In genomic region chr1:67664048-67664447, GRCh38 we compare ENCODE assay signal across 1 cellular context.
TF ChIP-seq lines count a peak whose summit lies in the region.

No MANE protein-coding gene starts in this region.

TF ChIP-seq in HepG2, 621 proteins besides CTCF, POLR2A, EP300 and RAD21 (continued from another document and continues in another):
- TF ChIP-seq ZNF281 (CRISPR knock-in tag; IDR thresholded peaks at IDR 0.05; ENCODE audit: borderline replicate concordance) (no peak; the same call in 1 of the 2 replicates), ZNF142 (CRISPR knock-in tag; IDR thresholded peaks at IDR 0.05) (no peak), SAP130 (CRISPR knock-in tag; IDR thresholded peaks at IDR 0.05; ENCODE audit: low read depth) (peak; percentile 66; the same call in 1 of the 2 replicates), ZNF577 (CRISPR knock-in tag; IDR thresholded peaks at IDR 0.05; ENCODE audit: borderline replicate concordance, low read depth) (no peak), DR1 (CRISPR knock-in tag; IDR thresholded peaks at IDR 0.05) (no peak), MNT (IDR thresholded peaks at IDR 0.05) (no peak), FOSL2 (CRISPR knock-in tag; IDR thresholded peaks at IDR 0.05) (no peak), ZNF17 (CRISPR knock-in tag; IDR thresholded peaks at IDR 0.05) (no peak), KLF9 (CRISPR knock-in tag; IDR thresholded peaks at IDR 0.05; ENCODE audit: low read depth) (no peak), ZNF235 (CRISPR knock-in tag; IDR thresholded peaks at IDR 0.05; ENCODE audit: borderline replicate concordance) (no peak), U2AF1 (optimal IDR thresholded peaks at IDR 0.05; ENCODE audit: low read depth, low read length) (no peak), ZBTB49 (CRISPR knock-in tag; IDR thresholded peaks at IDR 0.05; ENCODE audit: borderline replicate concordance) (no peak), ATM (IDR thresholded peaks at IDR 0.05; ENCODE audit: borderline replicate concordance) (no peak), ZNF660 (CRISPR knock-in tag; IDR thresholded peaks at IDR 0.05; ENCODE audit: borderline replicate concordance, low read depth) (no peak), ZNF790 (CRISPR knock-in tag; IDR thresholded peaks at IDR 0.05; ENCODE audit: borderline replicate concordance) (no peak), NR1H2 (CRISPR knock-in tag; IDR thresholded peaks at IDR 0.05; ENCODE audit: borderline replicate concordance, low read depth) (no peak), NR2F2 (IDR thresholded peaks at IDR 0.05; ENCODE audit: borderline replicate concordance, low read depth) (no peak), ZFP36 (IDR thresholded peaks at IDR 0.05; ENCODE audit: borderline replicate concordance, low read depth, low read length, partially characterized antibody) (no peak), RCOR2 (CRISPR knock-in tag; IDR thresholded peaks at IDR 0.05) (peak; percentile 92), ZNF816 (CRISPR knock-in tag; IDR thresholded peaks at IDR 0.05; ENCODE audit: borderline replicate concordance) (no peak), ZNF276 (CRISPR knock-in tag; IDR thresholded peaks at IDR 0.05; ENCODE audit: low read depth) (no peak), ZNF121 (CRISPR knock-in tag; IDR thresholded peaks at IDR 0.05) (no peak), ZNF232 (CRISPR knock-in tag; IDR thresholded peaks at IDR 0.05; ENCODE audit: borderline replicate concordance) (no peak), THRA (CRISPR knock-in tag; IDR thresholded peaks at IDR 0.05; ENCODE audit: borderline replicate concordance) (peak; percentile 34; the same call in 1 of the 2 replicates), EEA1 (CRISPR knock-in tag; IDR thresholded peaks at IDR 0.05; ENCODE audit: borderline replicate concordance) (no peak), HNRNPK (IDR thresholded peaks at IDR 0.05; ENCODE audit: low read depth, low read length, poor library complexity, severe bottlenecking) (no peak), ZNF282 (IDR thresholded peaks at IDR 0.05; ENCODE audit: partially characterized antibody) (no peak)
- TF ChIP-seq, protein P1, sequence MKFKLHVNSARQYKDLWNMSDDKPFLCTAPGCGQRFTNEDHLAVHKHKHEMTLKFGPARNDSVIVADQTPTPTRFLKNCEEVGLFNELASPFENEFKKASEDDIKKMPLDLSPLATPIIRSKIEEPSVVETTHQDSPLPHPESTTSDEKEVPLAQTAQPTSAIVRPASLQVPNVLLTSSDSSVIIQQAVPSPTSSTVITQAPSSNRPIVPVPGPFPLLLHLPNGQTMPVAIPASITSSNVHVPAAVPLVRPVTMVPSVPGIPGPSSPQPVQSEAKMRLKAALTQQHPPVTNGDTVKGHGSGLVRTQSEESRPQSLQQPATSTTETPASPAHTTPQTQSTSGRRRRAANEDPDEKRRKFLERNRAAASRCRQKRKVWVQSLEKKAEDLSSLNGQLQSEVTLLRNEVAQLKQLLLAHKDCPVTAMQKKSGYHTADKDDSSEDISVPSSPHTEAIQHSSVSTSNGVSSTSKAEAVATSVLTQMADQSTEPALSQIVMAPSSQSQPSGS (CRISPR knock-in tag; IDR thresholded peaks at IDR 0.05), result 0 out of 2 replicates have a peak, but pooled peaks have one; percentile 22
- TF ChIP-seq, protein P2, sequence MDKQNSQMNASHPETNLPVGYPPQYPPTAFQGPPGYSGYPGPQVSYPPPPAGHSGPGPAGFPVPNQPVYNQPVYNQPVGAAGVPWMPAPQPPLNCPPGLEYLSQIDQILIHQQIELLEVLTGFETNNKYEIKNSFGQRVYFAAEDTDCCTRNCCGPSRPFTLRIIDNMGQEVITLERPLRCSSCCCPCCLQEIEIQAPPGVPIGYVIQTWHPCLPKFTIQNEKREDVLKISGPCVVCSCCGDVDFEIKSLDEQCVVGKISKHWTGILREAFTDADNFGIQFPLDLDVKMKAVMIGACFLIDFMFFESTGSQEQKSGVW (CRISPR knock-in tag; IDR thresholded peaks at IDR 0.05; ENCODE audit: borderline replicate concordance), result no peak
- TF ChIP-seq, protein P3, sequence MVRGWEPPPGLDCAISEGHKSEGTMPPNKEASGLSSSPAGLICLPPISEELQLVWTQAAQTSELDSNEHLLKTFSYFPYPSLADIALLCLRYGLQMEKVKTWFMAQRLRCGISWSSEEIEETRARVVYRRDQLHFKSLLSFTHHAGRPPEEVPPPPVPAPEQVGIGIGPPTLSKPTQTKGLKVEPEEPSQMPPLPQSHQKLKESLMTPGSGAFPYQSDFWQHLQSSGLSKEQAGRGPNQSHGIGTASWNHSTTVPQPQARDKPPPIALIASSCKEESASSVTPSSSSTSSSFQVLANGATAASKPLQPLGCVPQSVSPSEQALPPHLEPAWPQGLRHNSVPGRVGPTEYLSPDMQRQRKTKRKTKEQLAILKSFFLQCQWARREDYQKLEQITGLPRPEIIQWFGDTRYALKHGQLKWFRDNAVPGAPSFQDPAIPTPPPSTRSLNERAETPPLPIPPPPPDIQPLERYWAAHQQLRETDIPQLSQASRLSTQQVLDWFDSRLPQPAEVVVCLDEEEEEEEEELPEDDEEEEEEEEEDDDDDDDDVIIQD (CRISPR knock-in tag; IDR thresholded peaks at IDR 0.05; ENCODE audit: low read depth), result peak; percentile 19; the same call in 1 of the 2 replicates
